ENCODE assay signal across 14 cellular contexts in genomic region chr9:137411260-137411659, GRCh38. TPM values are rescaled to one million over a fixed set of nuclear protein-coding genes. Genes with fewer than 3 reads are reported as not detected.
DNase-seq lines count a peak whose midpoint lies in the region; ATAC-seq, FAIRE-seq and TF ChIP-seq lines count a peak whose summit lies in the region.
"Had no signal": no experiment of that assay in that cellular context is flagged by ENCODE, and none has a peak within 500 bp of the region (broad histone marks: within the 10 kb centered on the region; RNA-seq: fewer than 3 reads in every experiment).

No MANE protein-coding gene starts in this region.

- no peak for TF ChIP-seq RAD21 in GM12878 (IDR thresholded peaks at IDR 0.05; ENCODE audit: insufficient read depth, low read depth, low read length)

- no peaks in the 10 kb centered on the region for H4K20me1 ChIP-seq in GM12878 (ENCODE audit: control insufficient read depth, insufficient read depth)

- no peak overlapping the region for H2AFZ ChIP-seq in GM12878 (ENCODE audit: control insufficient read depth, low read depth, low read length)

- peaks cover 21% of the 10 kb centered on the region for H3K4me1 Mint-ChIP-seq in activated T-cell treated with anti-CD3 and anti-CD28 coated beads, Interleukin-2, amount 50 U/mL, for 72 hours (ENCODE audit: low read depth)
- H3K4me1 Mint-ChIP-seq in immature natural killer cell, result peaks cover 26 to 39% of the 10 kb centered on the region in 2 donors
- no peaks in the 10 kb centered on the region for H3K4me1 Mint-ChIP-seq in activated T-helper 17 cell treated with anti-CD3 and anti-CD28 coated beads, Interleukin-2, amount 50 U/mL, for 72 hours

- POLR2A ChIA-PET in GM12878 (lab: Charles Lee), result interaction anchor here (0.6 kb wide), 1 partner anchor 95 kb away, joined by 3 read pairs; no protein-coding TSS in a partner anchor

- H3K27ac ChIP-seq in GM12878 (ENCODE audit: control insufficient read depth, insufficient read depth), result 0 out of 2 replicates have a peak overlapping the region, but pooled peaks have one; percentile 4
- H3K27ac ChIP-seq in transverse colon, result peak overlapping the region; percentile 1 to 30 (median 16)

- ATAC-seq in activated T-cell treated with anti-CD3 and anti-CD28 coated beads, Interleukin-2, amount 50 U/mL, for 72 hours (replicated peaks in 1 of 2), result peak; percentile 3 to 4
- ATAC-seq in GM12878, result no peak
- no peak for ATAC-seq in GM19452 (IDR thresholded peaks at IDR 0.05; ENCODE audit: unreplicated experiment)
- no peak for ATAC-seq in activated T-helper 17 cell treated with anti-CD3 and anti-CD28 coated beads, Interleukin-2, amount 50 U/mL, for 72 hours (replicated peaks)

- no peaks in the 10 kb centered on the region for H3K27me3 ChIP-seq in GM12878 (replicated peaks in 1 of 2; ENCODE audit: control insufficient read depth in 2 of 2, insufficient read depth in 2 of 2, low read length in 1 of 2)
- no peaks in the 10 kb centered on the region for H3K27me3 ChIP-seq in transverse colon
- H3K27me3 ChIP-seq: thyroid gland had no signal

- in situ Hi-C loops in GM12878 (cut with MboI) (no loop called here), transverse colon (cut with MboI; ENCODE audit: low pct_ligation_motif_present in 1 of 4, low pct_unique_long_range_greater_than_20kb in 1 of 4, low sequenced_read_pairs in 3 of 4) (loop anchor here in 2 of 4 donors (25.0 kb wide), 1 partner anchor 124 kb away; the partner anchor contains the start of gene TOR4A (in 2 of the 2))

- DNase-seq in activated T-cell treated with anti-CD3 and anti-CD28 coated beads, Interleukin-2, amount 50 U/mL, for 72 hours, result no peak
- DNase-seq in activated T-cell treated with anti-CD3 and anti-CD28 coated beads for 4 hours, result no peak
- no peak for DNase-seq in GM12878 (ENCODE audit: low read depth, low spot score)
- DNase-seq in immature natural killer cell, result no peak
- DNase-seq in transverse colon, result no peak
- DNase-seq in nucleus accumbens (lab: John Stamatoyannopoulos, UW), result no peak
- DNase-seq: amniotic stem cell, NCI-H146 had no signal

- H3K9me3 Mint-ChIP-seq in activated T-cell treated with anti-CD3 and anti-CD28 coated beads, Interleukin-2, amount 50 U/mL, for 72 hours, result no peaks in the 10 kb centered on the region
- H3K9me3 Mint-ChIP-seq in immature natural killer cell, result no peaks in the 10 kb centered on the region
- H3K9me3 Mint-ChIP-seq in activated T-helper 17 cell treated with anti-CD3 and anti-CD28 coated beads, Interleukin-2, amount 50 U/mL, for 72 hours, result no peaks in the 10 kb centered on the region

- H3K4me2 ChIP-seq in GM12878 (ENCODE audit: control insufficient read depth, insufficient read depth), result peak overlapping the region; percentile 40

- H3K9ac ChIP-seq in GM12878 (ENCODE audit: control insufficient read depth, insufficient read depth, low read length), result no peak overlapping the region

- RAD21 ChIA-PET in GM12878 (lab: Charles Lee; ENCODE audit: unreplicated experiment), result interaction anchor here (1.6 kb wide), 1 partner anchor 11 kb away, joined by 4 read pairs; the partner anchor contains the start of gene EXD3

- H3K27ac Mint-ChIP-seq in activated T-cell treated with anti-CD3 and anti-CD28 coated beads, Interleukin-2, amount 50 U/mL, for 72 hours, result no peak overlapping the region
- no peak overlapping the region for H3K27ac Mint-ChIP-seq in immature natural killer cell
- H3K27ac Mint-ChIP-seq in activated T-helper 17 cell treated with anti-CD3 and anti-CD28 coated beads, Interleukin-2, amount 50 U/mL, for 72 hours, result no peak overlapping the region

- TF ChIP-seq CTCF in GM12878 (IDR thresholded peaks at IDR 0.05 in 2 of 3, conservative IDR thresholded peaks at IDR 0.05 in 1 of 3; ENCODE audit: control insufficient read depth in 2 of 3, extremely low read depth in 1 of 3, insufficient read depth in 1 of 3, low read depth in 3 of 3, low read length in 3 of 3), result no peak
- no peak for TF ChIP-seq CTCF in transverse colon (IDR thresholded peaks at IDR 0.05)

- no peak for TF ChIP-seq EP300 in GM12878 (IDR thresholded peaks at IDR 0.05; ENCODE audit: borderline replicate concordance in 1 of 2, control insufficient read depth in 1 of 2, low read depth in 2 of 2, low read length in 2 of 2)
- TF ChIP-seq EP300 in transverse colon (IDR thresholded peaks at IDR 0.05; ENCODE audit: low read depth), result no peak

- SMC1A ChIA-PET in GM12878 (lab: Charles Lee; ENCODE audit: uncharacterized antibody, unreplicated experiment), result no interaction called here

- CTCF ChIA-PET in GM12878 (lab: Yijun Ruan, JAX), result no interaction called here

- H3K79me2 ChIP-seq in GM12878 (ENCODE audit: control insufficient read depth, insufficient read depth, low read length), result peaks cover under 1% of the 10 kb centered on the region

- 10% methylated on average over 13 of the region's 17 CpGs for WGBS in GM12878 (ENCODE audit: insufficient coverage, insufficient replicate concordance, low lambda C conversion rate, missing lambda C conversion rate)
- 67% methylated on average over 17 of the region's 17 CpGs; no CpG with 5 or more reads in 1 of the 2 donors for WGBS in transverse colon (ENCODE audit: low coverage in 1 of 2), 2 donors

- intact Hi-C loops in GM12878 (cut with micrococcal nuclease; ENCODE audit: unreplicated experiment) (no loop called here), transverse colon (cut with DNase I; ENCODE audit: low total_unique reads) (no loop called here)

- H3K36me3 ChIP-seq in GM12878 (ENCODE audit: control insufficient read depth in 2 of 2, insufficient read depth in 2 of 2, low read length in 1 of 2) (no peaks in the 10 kb centered on the region), transverse colon (no peaks in the 10 kb centered on the region)
- H3K36me3 ChIP-seq: HAP-1, thyroid gland had no signal

- H3K4me3 ChIP-seq in GM12878 (no peak overlapping the region), transverse colon (no peak overlapping the region)
- H3K4me3 ChIP-seq: HAP-1, thyroid gland had no signal

- H3K4me1 ChIP-seq in GM12878 (ENCODE audit: control insufficient read depth, insufficient read depth, low read length) (peaks cover 29% of the 10 kb centered on the region), transverse colon (peaks cover 26 to 59% (median 43%) of the 10 kb centered on the region in 4 donors)
- H3K4me1 ChIP-seq: HAP-1 had no signal

- no peak for TF ChIP-seq POLR2A in GM12878 (IDR thresholded peaks at IDR 0.05; ENCODE audit: low read depth, low read length)
- TF ChIP-seq POLR2A in transverse colon (IDR thresholded peaks at IDR 0.05), result no peak

- H3K36me3 Mint-ChIP-seq in activated T-cell treated with anti-CD3 and anti-CD28 coated beads, Interleukin-2, amount 50 U/mL, for 72 hours (ENCODE audit: insufficient read depth in 2 of 2), result no peaks in the 10 kb centered on the region
- H3K36me3 Mint-ChIP-seq in immature natural killer cell, result no peaks in the 10 kb centered on the region
- H3K36me3 Mint-ChIP-seq in activated T-helper 17 cell treated with anti-CD3 and anti-CD28 coated beads, Interleukin-2, amount 50 U/mL, for 72 hours (ENCODE audit: low read depth), result no peaks in the 10 kb centered on the region

- H3K27me3 Mint-ChIP-seq in activated T-cell treated with anti-CD3 and anti-CD28 coated beads, Interleukin-2, amount 50 U/mL, for 72 hours (ENCODE audit: low read depth), result no peaks in the 10 kb centered on the region
- peaks cover 0 to 3% (median 3%) of the 10 kb centered on the region in 3 donors for H3K27me3 Mint-ChIP-seq in immature natural killer cell (ENCODE audit: low read depth in 3 of 3)
- H3K27me3 Mint-ChIP-seq in activated T-helper 17 cell treated with anti-CD3 and anti-CD28 coated beads, Interleukin-2, amount 50 U/mL, for 72 hours, result no peaks in the 10 kb centered on the region

- no peaks in the 10 kb centered on the region for H3K9me3 ChIP-seq in GM12878 (replicated peaks; ENCODE audit: control insufficient read depth, insufficient read depth, low read length)
- H3K9me3 ChIP-seq in transverse colon, result no peaks in the 10 kb centered on the region
- H3K9me3 ChIP-seq: HAP-1, thyroid gland had no signal

- no peak for FAIRE-seq in GM12878 (lab: Jason Lieb, UNC)

- H3K4me3 Mint-ChIP-seq in activated T-cell treated with anti-CD3 and anti-CD28 coated beads, Interleukin-2, amount 50 U/mL, for 72 hours, result peak overlapping the region; percentile 50 to 59
- H3K4me3 Mint-ChIP-seq in immature natural killer cell, result peak overlapping the region in 3 of 5 donors; percentile 23 to 53 (median 24)
- no peak overlapping the region for H3K4me3 Mint-ChIP-seq in activated T-helper 17 cell treated with anti-CD3 and anti-CD28 coated beads, Interleukin-2, amount 50 U/mL, for 72 hours

- BruUV-seq in GM12878 (replicated peaks; lab: Mats Ljungman, UMichigan), result no TSS peak

RNA-seq across cellular contexts. Expression of gene EXD3, which starts 11.7 kb away (rescaled TPM):
- total RNA-seq in activated T-cell treated with anti-CD3 and anti-CD28 coated beads, Interleukin-2, amount 50 U/mL, for 72 hours, result 10 to 100 TPM; 23.7 to 26.0 TPM
- total RNA-seq in GM12878 (2013; cell fraction: nucleolus; rRNA removed), result 40.8 and 46.3 TPM in 2 replicates
- total RNA-seq in GM12878 (2014; rRNA removed) (3.9 and 4.7 TPM in 2 replicates), GM12878 (2014; rRNA removed; fragmentation: Illumina TruSeq; extraction: Trizol) (2.2 and 2.4 TPM in 2 replicates), GM12878 (2021) (6.3 and 7.1 TPM in 2 replicates), transverse colon (100 to 1,000 TPM in 1 of 4 donors, 10 to 100 TPM in 3; 47.6 to 228 (median 74.2) TPM)
- polyA plus RNA-seq in GM12878 (2011; ENCODE audit: low read depth), result 2.1 TPM
- polyA plus RNA-seq in GM12878 (2011; rRNA removed) (2.9 and 5.2 TPM in 2 replicates), GM12878 (2014; fragmentation: Illumina TruSeq; extraction: Trizol) (0.44 and 1.9 TPM in 2 replicates), GM12878 (2014; fragmentation: Nextera tagmentation; extraction: Ambion mirVana) (under 1 TPM; 0.21 to 0.51 TPM), GM12878 (2014; rRNA removed) (5.2 and 7.6 TPM in 2 replicates), GM12878 (2016; fragmentation: Nextera tagmentation; extraction: Ambion mirVana) (1 to 10 TPM; 3.4 to 3.9 TPM), immature natural killer cell (1 to 10 TPM; 1.6 to 6.3 (median 4.3) TPM)
- polyA plus RNA-seq in GM12878 (2011; cell fraction: cytosol; rRNA removed), result 6.5 and 10.0 TPM in 2 replicates
- 36.0 and 46.0 TPM in 2 replicates for polyA plus RNA-seq in GM12878 (2011; cell fraction: nucleus; rRNA removed)
- 7.4 and 9.7 TPM in 2 replicates for polyA plus RNA-seq in GM12878 (2012)
- 1.5 and 4.2 TPM in 2 replicates for polyA minus RNA-seq in GM12878 (2011; rRNA and poly(A)+ RNA removed)
- polyA minus RNA-seq in GM12878 (2011; cell fraction: cytosol; rRNA and poly(A)+ RNA removed), result 2.3 and 2.5 TPM in 2 replicates
- polyA minus RNA-seq in GM12878 (2011; cell fraction: nucleus; rRNA and poly(A)+ RNA removed), result 3.1 and 5.1 TPM in 2 replicates
- total RNA-seq in activated T-helper 17 cell treated with anti-CD3 and anti-CD28 coated beads, Interleukin-2, amount 50 U/mL, for 72 hours, result 1 to 10 TPM; 8.8 to 10.0 TPM

RNA-seq across cellular contexts. Expression of gene NOXA1, which starts 11.9 kb away (rescaled TPM):
- 1 to 10 TPM; 1.4 to 1.8 TPM for total RNA-seq in activated T-cell treated with anti-CD3 and anti-CD28 coated beads, Interleukin-2, amount 50 U/mL, for 72 hours
- 0.38 TPM in 1 of 2 replicates, not detected in the other for total RNA-seq in GM12878 (2013; cell fraction: nucleolus; rRNA removed)
- total RNA-seq in GM12878 (2014; rRNA removed) (0.16 TPM in 1 of 2 replicates, not detected in the other), GM12878 (2014; rRNA removed; fragmentation: Illumina TruSeq; extraction: Trizol) (not detected in 2 replicates), GM12878 (2021) (not detected in 2 replicates), transverse colon (10 to 100 TPM; 19.7 to 53.9 (median 40.8) TPM)
- not detected for polyA plus RNA-seq in GM12878 (2011; ENCODE audit: low read depth)
- polyA plus RNA-seq in GM12878 (2011; rRNA removed) (0.08 TPM in 1 of 2 replicates, not detected in the other), GM12878 (2014; fragmentation: Illumina TruSeq; extraction: Trizol) (not detected in 2 replicates), GM12878 (2014; fragmentation: Nextera tagmentation; extraction: Ambion mirVana) (not detected), GM12878 (2014; rRNA removed) (0.20 TPM in 1 of 2 replicates, not detected in the other), GM12878 (2016; fragmentation: Nextera tagmentation; extraction: Ambion mirVana) (not detected), immature natural killer cell (1 to 10 TPM; 1.2 to 2.1 (median 1.4) TPM)
- polyA plus RNA-seq in GM12878 (2011; cell fraction: cytosol; rRNA removed), result 0.04 and 0.07 TPM in 2 replicates
- 0.76 and 0.96 TPM in 2 replicates for polyA plus RNA-seq in GM12878 (2011; cell fraction: nucleus; rRNA removed)
- polyA plus RNA-seq in GM12878 (2012), result 0.27 and 0.67 TPM in 2 replicates
- not detected in 2 replicates for polyA minus RNA-seq in GM12878 (2011; rRNA and poly(A)+ RNA removed)
- polyA minus RNA-seq in GM12878 (2011; cell fraction: cytosol; rRNA and poly(A)+ RNA removed), result not detected in 2 replicates
- 0.36 and 0.38 TPM in 2 replicates for polyA minus RNA-seq in GM12878 (2011; cell fraction: nucleus; rRNA and poly(A)+ RNA removed)
- under 1 TPM; 0.39 to 0.58 TPM for total RNA-seq in activated T-helper 17 cell treated with anti-CD3 and anti-CD28 coated beads, Interleukin-2, amount 50 U/mL, for 72 hours

RNA-seq across cellular contexts. Expression of gene ENTPD8, which starts 29.9 kb away (rescaled TPM):
- total RNA-seq in activated T-cell treated with anti-CD3 and anti-CD28 coated beads, Interleukin-2, amount 50 U/mL, for 72 hours, result not detected
- not detected in 2 replicates for total RNA-seq in GM12878 (2013; cell fraction: nucleolus; rRNA removed)
- not detected in 2 replicates for total RNA-seq in GM12878 (2014; rRNA removed)
- not detected in 2 replicates for total RNA-seq in GM12878 (2014; rRNA removed; fragmentation: Illumina TruSeq; extraction: Trizol)
- total RNA-seq in GM12878 (2021), result not detected in 2 replicates
- not detected for polyA plus RNA-seq in GM12878 (2011; ENCODE audit: low read depth)
- polyA plus RNA-seq in GM12878 (2011; rRNA removed), result not detected in 2 replicates
- not detected in 2 replicates for polyA plus RNA-seq in GM12878 (2011; cell fraction: cytosol; rRNA removed)
- not detected in 2 replicates for polyA plus RNA-seq in GM12878 (2011; cell fraction: nucleus; rRNA removed)
- 0.04 TPM in 1 of 2 replicates, not detected in the other for polyA plus RNA-seq in GM12878 (2012)
- not detected in 2 replicates for polyA plus RNA-seq in GM12878 (2014; fragmentation: Illumina TruSeq; extraction: Trizol)
- polyA plus RNA-seq in GM12878 (2014; fragmentation: Nextera tagmentation; extraction: Ambion mirVana), result not detected
- polyA plus RNA-seq in GM12878 (2014; rRNA removed), result not detected in 2 replicates
- polyA plus RNA-seq in GM12878 (2016; fragmentation: Nextera tagmentation; extraction: Ambion mirVana), result not detected
- polyA minus RNA-seq in GM12878 (2011; rRNA and poly(A)+ RNA removed), result not detected in 2 replicates
- polyA minus RNA-seq in GM12878 (2011; cell fraction: cytosol; rRNA and poly(A)+ RNA removed), result not detected in 2 replicates
- not detected in 2 replicates for polyA minus RNA-seq in GM12878 (2011; cell fraction: nucleus; rRNA and poly(A)+ RNA removed)
- not detected for polyA plus RNA-seq in immature natural killer cell
- 100 to 1,000 TPM in 1 of 4 donors, 10 to 100 TPM in 3; 20.7 to 109 (median 63.8) TPM for total RNA-seq in transverse colon
- not detected for total RNA-seq in activated T-helper 17 cell treated with anti-CD3 and anti-CD28 coated beads, Interleukin-2, amount 50 U/mL, for 72 hours
- total RNA-seq: mononuclear cell had no signal
- polyA plus RNA-seq: AG04450 had no signal

RNA-seq across cellular contexts. Expression of gene NSMF, which starts 47.9 kb away (rescaled TPM):
- 10 to 100 TPM; 20.0 to 28.5 TPM for total RNA-seq in activated T-cell treated with anti-CD3 and anti-CD28 coated beads, Interleukin-2, amount 50 U/mL, for 72 hours
- total RNA-seq in GM12878 (2013; cell fraction: nucleolus; rRNA removed), result 50.1 and 60.0 TPM in 2 replicates
- 18.8 and 23.1 TPM in 2 replicates for total RNA-seq in GM12878 (2014; rRNA removed)
- 12.1 and 14.1 TPM in 2 replicates for total RNA-seq in GM12878 (2014; rRNA removed; fragmentation: Illumina TruSeq; extraction: Trizol)
- total RNA-seq in GM12878 (2021), result 35.1 and 37.2 TPM in 2 replicates
- 6.2 TPM for polyA plus RNA-seq in GM12878 (2011; ENCODE audit: low read depth)
- 17.9 and 26.2 TPM in 2 replicates for polyA plus RNA-seq in GM12878 (2011; rRNA removed)
- polyA plus RNA-seq in GM12878 (2011; cell fraction: cytosol; rRNA removed), result 29.2 and 44.8 TPM in 2 replicates
- polyA plus RNA-seq in GM12878 (2011; cell fraction: nucleus; rRNA removed), result 188 and 208 TPM in 2 replicates
- polyA plus RNA-seq in GM12878 (2012), result 21.6 and 25.4 TPM in 2 replicates
- 12.8 and 13.3 TPM in 2 replicates for polyA plus RNA-seq in GM12878 (2014; fragmentation: Illumina TruSeq; extraction: Trizol)
- polyA plus RNA-seq in GM12878 (2014; fragmentation: Nextera tagmentation; extraction: Ambion mirVana), result under 1 TPM; 0.13 to 0.51 TPM
- polyA plus RNA-seq in GM12878 (2014; rRNA removed), result 44.3 and 47.1 TPM in 2 replicates
- polyA plus RNA-seq in GM12878 (2016; fragmentation: Nextera tagmentation; extraction: Ambion mirVana), result 1 to 10 TPM; 1.4 to 8.9 TPM
- polyA minus RNA-seq in GM12878 (2011; rRNA and poly(A)+ RNA removed), result 17.3 and 26.8 TPM in 2 replicates
- polyA minus RNA-seq in GM12878 (2011; cell fraction: cytosol; rRNA and poly(A)+ RNA removed), result 10.3 and 12.6 TPM in 2 replicates
- 37.8 and 43.1 TPM in 2 replicates for polyA minus RNA-seq in GM12878 (2011; cell fraction: nucleus; rRNA and poly(A)+ RNA removed)
- polyA plus RNA-seq in immature natural killer cell, result 10 to 100 TPM in 1 of 3 donors, 1 to 10 TPM in 2; 9.4 to 14.3 (median 9.6) TPM
- 100 to 1,000 TPM in 1 of 4 donors, 10 to 100 TPM in 3; 44.6 to 130 (median 55.2) TPM for total RNA-seq in transverse colon
- 10 to 100 TPM; 26.6 to 35.5 TPM for total RNA-seq in activated T-helper 17 cell treated with anti-CD3 and anti-CD28 coated beads, Interleukin-2, amount 50 U/mL, for 72 hours

Comparison
In these comparisons a context has a peak if more than half of its experiments do, and no peak if none do; other contexts are left out.
1. ATAC-seq: peak in activated T-cell treated with anti-CD3 and anti-CD28 coated beads, Interleukin-2, amount 50 U/mL, for 72 hours (2 of 2); none in GM12878 (single experiment), GM19452 (single experiment) and activated T-helper 17 cell treated with anti-CD3 and anti-CD28 coated beads, Interleukin-2, amount 50 U/mL, for 72 hours (single experiment).
2. RNA of gene NOXA1, which starts 11.9 kb away (total RNA-seq): 19.7 to 53.9 TPM in transverse colon; 1.4 to 1.8 TPM in activated T-cell treated with anti-CD3 and anti-CD28 coated beads, Interleukin-2, amount 50 U/mL, for 72 hours, 0.39 to 0.58 TPM in activated T-helper 17 cell treated with anti-CD3 and anti-CD28 coated beads, Interleukin-2, amount 50 U/mL, for 72 hours and 0.16 to 0.38 TPM in GM12878; every median in the first group is over 4 times any median in the second.
3. RNA of gene ENTPD8, which starts 29.9 kb away (total RNA-seq): 20.7 to 109 TPM in transverse colon; not detected in activated T-cell treated with anti-CD3 and anti-CD28 coated beads, Interleukin-2, amount 50 U/mL, for 72 hours, not detected in GM12878 and not detected in activated T-helper 17 cell treated with anti-CD3 and anti-CD28 coated beads, Interleukin-2, amount 50 U/mL, for 72 hours; every median in the first group is over 10 times any median in the second.